In genomic region chr11:123045101-123045500, GRCh38 we compare ENCODE assay signal across 26 cellular contexts.
"Had no signal": no experiment of that assay in that cellular context is flagged by ENCODE, and none has a peak within 500 bp of the region (broad histone marks: within the 10 kb centered on the region; RNA-seq: fewer than 3 reads in every experiment).

No MANE protein-coding gene starts in this region.

- ATAC-seq: foreskin keratinocyte; gastroesophageal sphincter; heart left ventricle; left lobe of liver; mucosa of descending colon; naive thymus-derived CD4-positive, alpha-beta T cell; psoas muscle; right cardiac atrium; stimulated activated naive B cell treated with anti-CD40 and anti-IgM and Interleukin-4, amounts not matched to agents 10 μg/mL and 1 μg/mL and 100 μg/mL, for 72 hours had no signal

- H3K27me3 ChIP-seq: colonic mucosa, esophagus muscularis mucosa, gastroesophageal sphincter, heart left ventricle, hepatocyte, neural progenitor cell, ovary, sigmoid colon, stomach, thyroid gland had no signal

- H3K4me1 ChIP-seq: colonic mucosa, foreskin keratinocyte, gastroesophageal sphincter, neural progenitor cell, psoas muscle, sigmoid colon, stomach, thyroid gland had no signal

- H3K36me3 ChIP-seq: colonic mucosa, esophagus muscularis mucosa, gastroesophageal sphincter, heart left ventricle, neural progenitor cell, ovary, sigmoid colon, stomach, thyroid gland had no signal

- H3K4me3 ChIP-seq: colonic mucosa, esophagus muscularis mucosa, gastroesophageal sphincter, heart left ventricle, hepatocyte, mucosa of descending colon, neural progenitor cell, ovary, psoas muscle, sigmoid colon, skin epidermis, stomach, thyroid gland had no signal

- DNase-seq: colonic mucosa; effector CD8-positive, alpha-beta T cell; foreskin keratinocyte; heart left ventricle; kidney; mesenchymal stem cell; mucosa of descending colon; naive thymus-derived CD4-positive, alpha-beta T cell; nucleus accumbens; ovary; posterior cingulate gyrus; psoas muscle; right cardiac atrium; sigmoid colon; stimulated activated CD4-positive, alpha-beta T cell treated with anti-CD3 and anti-CD28 coated beads, Interleukin-15, amount 100 ng/mL, for 24 hours; stimulated activated CD4-positive, alpha-beta T cell treated with anti-CD3 and anti-CD28 coated beads, Interleukin-2, amount 100 ng/mL, for 48 hours; stimulated activated naive B cell treated with anti-CD40 and anti-IgM and Interleukin-4, amounts not matched to agents 10 μg/mL and 1 μg/mL and 100 μg/mL, for 72 hours; stomach; thyroid gland; trophoblast cell had no signal

- H3K9me3 ChIP-seq: colonic mucosa, esophagus muscularis mucosa, gastroesophageal sphincter, heart left ventricle, mucosa of descending colon, ovary, psoas muscle, sigmoid colon, stomach, thyroid gland had no signal

- H3K27ac ChIP-seq: colonic mucosa, esophagus muscularis mucosa, foreskin keratinocyte, gastroesophageal sphincter, heart left ventricle, hepatocyte, neural progenitor cell, ovary, psoas muscle, sigmoid colon, skin epidermis, stomach, thyroid gland had no signal
